ENCODE assay signal across 32 cellular contexts in genomic region chr12:103782399-103782798, GRCh38.
"Had no signal": no experiment of that assay in that cellular context is flagged by ENCODE, and none has a peak within 500 bp of the region (broad histone marks: within the 10 kb centered on the region; RNA-seq: fewer than 3 reads in every experiment).

No MANE protein-coding gene starts in this region.

- ATAC-seq: activated naive CD4-positive, alpha-beta T cell treated with anti-CD3 and anti-CD28 coated beads, Interleukin-2, amount 50 U/mL, for 72 hours; activated naive CD8-positive, alpha-beta T cell treated with anti-CD3 and anti-CD28 coated beads, Interleukin-2, amount 50 U/mL, for 24 hours; activated T-cell treated with anti-CD3 and anti-CD28 coated beads, Interleukin-2, amount 50 U/mL, for 4 hours; activated T-cell treated with anti-CD3 and anti-CD28 coated beads, Interleukin-2, amount 50 U/mL, for 72 hours; activated T-helper 17 cell treated with anti-CD3 and anti-CD28 coated beads, Interleukin-2, amount 50 U/mL, for 72 hours; body of pancreas had no signal

- H3K4me3 ChIP-seq: adrenal gland, ascending aorta, body of pancreas, breast epithelium, cardiac muscle cell had no signal

- DNase-seq: activated effector memory CD4-positive, alpha-beta T cell treated with anti-CD3 and anti-CD28 coated beads, Interleukin-2, amount 50 U/mL, for 16 hours; activated effector memory CD4-positive, alpha-beta T cell treated with Interleukin-2 at 50 U/mL for 16 hours; activated gamma-delta T cell; activated gamma-delta T cell treated with Interleukin-2 at 50 U/mL for 16 hours; activated naive CD4-positive, alpha-beta T cell; activated naive CD4-positive, alpha-beta T cell treated with anti-CD3 and anti-CD28 coated beads for 36 hours; activated naive CD4-positive, alpha-beta T cell treated with anti-CD3 and anti-CD28 coated beads, Interleukin-2, amount 10 ng/mL, durations not matched to agents 7 days and 5 days; activated naive CD4-positive, alpha-beta T cell treated with anti-CD3 and anti-CD28 coated beads, Interleukin-2, amount 50 U/mL, for 16 hours; activated naive CD4-positive, alpha-beta T cell treated with Interleukin-2 at 50 U/mL for 16 hours; activated naive CD8-positive, alpha-beta T cell treated with anti-CD3 and anti-CD28 coated beads for 36 hours; activated naive CD8-positive, alpha-beta T cell treated with anti-CD3 and anti-CD28 coated beads, Interleukin-2, amount 10 ng/mL, durations not matched to agents 7 days and 5 days; activated naive CD8-positive, alpha-beta T cell treated with anti-CD3 and anti-CD28 coated beads, Interleukin-2, amount 50 U/mL, for 24 hours; activated T-cell treated with anti-CD3 and anti-CD28 coated beads for 4 hours; activated T-cell treated with anti-CD3 and anti-CD28 coated beads, Interleukin-2, amount 50 U/mL, for 1 hour; activated T-cell treated with anti-CD3 and anti-CD28 coated beads, Interleukin-2, amount 50 U/mL, for 24 hours; activated T-cell treated with anti-CD3 and anti-CD28 coated beads, Interleukin-2, amount 50 U/mL, for 4 hours; activated T-cell treated with anti-CD3 and anti-CD28 coated beads, Interleukin-2, amount 50 U/mL, for 48 hours; activated T-cell treated with anti-CD3 and anti-CD28 coated beads, Interleukin-2, amount 50 U/mL, for 72 hours; adrenal gland; amniotic stem cell; amygdala; anterior cingulate cortex; aorta; body of pancreas; brain microvascular endothelial cell; caudate nucleus; central memory CD4-positive, alpha-beta T cell had no signal

- H3K27me3 ChIP-seq: adrenal gland, ascending aorta, body of pancreas, brain microvascular endothelial cell, breast epithelium, cardiac muscle cell had no signal

- H3K9me3 ChIP-seq: adrenal gland, ascending aorta, body of pancreas, breast epithelium had no signal

- H3K36me3 ChIP-seq: breast epithelium, cardiac muscle cell had no signal

- H3K4me1 ChIP-seq: ascending aorta, breast epithelium had no signal

- H3K27ac ChIP-seq: adrenal gland, ascending aorta, body of pancreas, brain microvascular endothelial cell, breast epithelium, cardiac muscle cell had no signal
